In the genomic region with DNA sequence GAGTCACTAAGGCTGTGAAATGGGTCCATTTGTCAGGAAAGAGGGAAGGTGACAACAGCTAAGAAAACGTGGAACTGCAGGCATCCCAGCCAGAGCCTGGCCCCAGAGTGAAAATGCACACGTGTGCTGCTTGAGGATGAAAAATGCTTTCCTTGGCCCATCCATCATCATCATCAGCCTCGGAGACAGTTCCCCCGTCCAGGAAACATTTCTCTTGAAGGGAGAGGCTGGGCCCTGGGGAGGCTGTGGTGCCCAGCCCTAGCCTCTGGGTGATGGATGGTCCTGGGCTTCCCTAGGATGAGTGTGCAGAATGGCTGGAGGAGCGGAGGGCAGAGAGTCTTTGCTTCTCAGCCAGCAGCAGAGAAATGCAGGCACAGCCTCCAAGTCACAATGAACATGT, we compare ENCODE assay signal across 19 cellular contexts.
DNase-seq lines count a peak whose midpoint lies in the region; ATAC-seq, FAIRE-seq and TF ChIP-seq lines count a peak whose summit lies in the region.
"Had no signal": no experiment of that assay in that cellular context is flagged by ENCODE, and none has a peak within 500 bp of the region (broad histone marks: within the 10 kb centered on the region; RNA-seq: fewer than 3 reads in every experiment).

No MANE protein-coding gene starts in this region.

- DNase-seq in A549 (ENCODE audit: low read depth in 1 of 2, low spot score in 1 of 2) (no peak), IMR-90 (no peak), fibroblast of mammary gland (ENCODE audit: low read depth) (peak; percentile 38), psoas muscle (peak; percentile 23 to 45), cortex of kidney (lab: John Stamatoyannopoulos, UW) (no peak), DMS53 treated with DMSO at 0.1 percent for 48 hours (lab: John Stamatoyannopoulos, UW; ENCODE audit: unreplicated experiment) (no peak), suprapubic skin (ENCODE audit: low spot score in 2 of 2) (no peak)
- DNase-seq: 8988T; ACHN; C1 segment of cervical spinal cord; Calu3; CD4-positive, alpha-beta T cell; DMS 273 treated with DMSO at 0.1 percent for 48 hours; DMS79; HFFc6 had no signal

- no peak overlapping the region for H2AK5ac ChIP-seq in IMR-90 (ENCODE audit: low read depth, low read length)

- 32% methylated on average over 5 of the region's 5 CpGs for WGBS in A549 (ENCODE audit: missing lambda C conversion rate)
- 61% methylated on average over 2 of the region's 5 CpGs; no CpG with 5 or more reads in 1 of the 2 experiments for WGBS in IMR-90 (ENCODE audit: extremely low coverage in 2 of 2, insufficient read length in 1 of 2), 2 experiments
- 57 to 61% (median 60%) methylated on average over 5 of the region's 5 CpGs for WGBS in psoas muscle, 3 donors
- WGBS in suprapubic skin = 42% methylated on average over 4 of the region's 5 CpGs

- H2AFZ ChIP-seq in IMR-90 (replicated peaks; ENCODE audit: low read length, poor library complexity) = peak overlapping the region; percentile 13

- in situ Hi-C loops in IMR-90 (cut with MboI; ENCODE audit: low sequenced_read_pairs) = no loop called here

- BruUV-seq in IMR-90 (replicated peaks; lab: Mats Ljungman, UMichigan) = no TSS peak

- H2AK9ac ChIP-seq in IMR-90 (replicated peaks; ENCODE audit: low read depth, low read length, poor library complexity) = no peak overlapping the region

- H4K20me1 ChIP-seq in IMR-90 (ENCODE audit: insufficient read depth, low read length) = no peaks in the 10 kb centered on the region

- no peak overlapping the region for H2BK120ac ChIP-seq in IMR-90 (ENCODE audit: low read depth, low read length)

- no peak overlapping the region for H3K18ac ChIP-seq in IMR-90 (ENCODE audit: low read depth, low read length)

- TF ChIP-seq EP300 in A549 (IDR thresholded peaks at IDR 0.05) (no peak), suprapubic skin (IDR thresholded peaks at IDR 0.05) (no peak)

- TF ChIP-seq RAD21 in A549 (conservative IDR thresholded peaks at IDR 0.05 in 1 of 2, IDR thresholded peaks at IDR 0.05 in 1 of 2) (no peak), IMR-90 (IDR thresholded peaks at IDR 0.05; ENCODE audit: low read length) (no peak)

- no peak overlapping the region for H2BK20ac ChIP-seq in IMR-90 (ENCODE audit: low read depth, low read length)

- no peak for TF ChIP-seq POLR2A in A549 (IDR thresholded peaks at IDR 0.05; ENCODE audit: low read length)
- TF ChIP-seq POLR2A in IMR-90 (IDR thresholded peaks at IDR 0.05; ENCODE audit: low read depth, low read length) = no peak
- TF ChIP-seq POLR2A in suprapubic skin (IDR thresholded peaks at IDR 0.05) = no peak

- H3K4me1 ChIP-seq in A549 = no peaks in the 10 kb centered on the region
- H3K4me1 ChIP-seq in IMR-90 (ENCODE audit: control insufficient read depth, insufficient read depth, low read length) = no peaks in the 10 kb centered on the region
- no peaks in the 10 kb centered on the region for H3K4me1 ChIP-seq in psoas muscle
- H3K4me1 ChIP-seq in suprapubic skin = no peaks in the 10 kb centered on the region
- H3K4me1 ChIP-seq: HAP-1 had no signal

- no peak overlapping the region for H3K23ac ChIP-seq in IMR-90 (ENCODE audit: low read depth, low read length)

- H3K9me3 ChIP-seq in A549 (no peaks in the 10 kb centered on the region), IMR-90 (ENCODE audit: control insufficient read depth, insufficient read depth, low read length) (no peaks in the 10 kb centered on the region), psoas muscle (no peaks in the 10 kb centered on the region), suprapubic skin (no peaks in the 10 kb centered on the region)
- H3K9me3 ChIP-seq: HAP-1 had no signal

- H3K4me2 ChIP-seq in A549 (no peak overlapping the region), IMR-90 (ENCODE audit: low read depth, low read length) (no peak overlapping the region)

- ATAC-seq in A549 = peak; percentile 45 to 51; a peak in 3 of 6 replicates
- no peak for ATAC-seq in IMR-90 (ENCODE audit: low read depth)
- peak in 1 of 4 donors; percentile 40 for ATAC-seq in psoas muscle

- H3K27ac ChIP-seq in A549 (no peak overlapping the region), IMR-90 (ENCODE audit: insufficient read depth, low read length) (no peak overlapping the region), psoas muscle (no peak overlapping the region), suprapubic skin (no peak overlapping the region)
- H3K27ac ChIP-seq: HL-60 had no signal

- H3K27me3 ChIP-seq in IMR-90 (ENCODE audit: control insufficient read depth, insufficient read depth, low read length) = no peaks in the 10 kb centered on the region
- no peaks in the 10 kb centered on the region for H3K27me3 ChIP-seq in psoas muscle (ENCODE audit: insufficient read depth in 3 of 3, low read length in 2 of 3)
- H3K27me3 ChIP-seq in suprapubic skin = no peaks in the 10 kb centered on the region

- no peak overlapping the region for H4K91ac ChIP-seq in IMR-90 (ENCODE audit: insufficient read depth, low read depth, low read length)

- H3K4me3 ChIP-seq in A549 = no peak overlapping the region
- H3K4me3 ChIP-seq in IMR-90 (ENCODE audit: insufficient read depth, low read depth, low read length) = no peak overlapping the region
- no peak overlapping the region for H3K4me3 ChIP-seq in fibroblast of mammary gland (ENCODE audit: control insufficient read depth, low read depth, low read length)
- H3K4me3 ChIP-seq in psoas muscle = no peak overlapping the region
- no peak overlapping the region for H3K4me3 ChIP-seq in suprapubic skin
- H3K4me3 ChIP-seq: HAP-1 had no signal

- H3K4ac ChIP-seq in IMR-90 (ENCODE audit: low read depth, low read length) = 0 out of 2 replicates have a peak overlapping the region, but pooled peaks have one; percentile 5

- no peak overlapping the region for H2BK5ac ChIP-seq in IMR-90 (ENCODE audit: low read depth, low read length, poor library complexity, severe bottlenecking)

- no peak overlapping the region for H4K5ac ChIP-seq in IMR-90 (ENCODE audit: low read depth, low read length)

- no peak overlapping the region for H3K9ac ChIP-seq in IMR-90 (ENCODE audit: low read depth, low read length)

- H2BK15ac ChIP-seq in IMR-90 (ENCODE audit: low read depth, low read length) = no peak overlapping the region

- no peak for FAIRE-seq in A549 (lab: Jason Lieb, UNC)
- FAIRE-seq: GM12891, H1 had no signal

- no peaks in the 10 kb centered on the region for H3K9me1 ChIP-seq in IMR-90 (ENCODE audit: insufficient read depth, low read length)

- H3K36me3 ChIP-seq in IMR-90 (ENCODE audit: control insufficient read depth, insufficient read depth, low read length) (no peaks in the 10 kb centered on the region), psoas muscle (ENCODE audit: insufficient read depth in 1 of 2, low read depth in 1 of 2) (no peaks in the 10 kb centered on the region), suprapubic skin (no peaks in the 10 kb centered on the region)
- H3K36me3 ChIP-seq: HAP-1 had no signal

- POLR2A ChIA-PET in A549 (lab: Yijun Ruan, JAX) = no interaction called here
- POLR2A ChIA-PET in IMR-90 (lab: Charles Lee; ENCODE audit: unreplicated experiment) = no interaction called here

- H4K8ac ChIP-seq in IMR-90 (ENCODE audit: low read depth in 2 of 2, low read length in 2 of 2) = no peak overlapping the region

- dilution Hi-C loops in IMR-90 (cut with HindIII; ENCODE audit: low sequenced_read_pairs, unreplicated experiment) = no loop called here

- no peak overlapping the region for H3K56ac ChIP-seq in IMR-90 (ENCODE audit: extremely low read depth, insufficient read depth, low read length)

- H3K14ac ChIP-seq in IMR-90 (replicated peaks; ENCODE audit: low read depth, low read length) = no peak overlapping the region

- intact Hi-C loops in IMR-90 (cut with micrococcal nuclease) = no loop called here
- intact Hi-C loops in psoas muscle (cut with DNase I) = no loop called here

- no peak for TF ChIP-seq CTCF in A549 (IDR thresholded peaks at IDR 0.05)
- TF ChIP-seq CTCF in IMR-90 (conservative IDR thresholded peaks at IDR 0.05; ENCODE audit: low read depth, low read length) = no peak
- TF ChIP-seq CTCF in fibroblast of mammary gland (conservative IDR thresholded peaks at IDR 0.05; ENCODE audit: control insufficient read depth, insufficient read depth, low read depth, low read length) = no peak
- no peak for TF ChIP-seq CTCF in psoas muscle (IDR thresholded peaks at IDR 0.05)
- TF ChIP-seq CTCF in suprapubic skin (IDR thresholded peaks at IDR 0.05) = no peak

- H3K79me1 ChIP-seq in IMR-90 (ENCODE audit: low read depth in 1 of 2, low read length in 2 of 2) = no peaks in the 10 kb centered on the region

- CTCF ChIA-PET in A549 (lab: Yijun Ruan, JAX) = interaction anchor here (2.4 kb wide), 1 partner anchor 9 kb away, joined by 10 read pairs; no protein-coding TSS in a partner anchor
- CTCF ChIA-PET in IMR-90 (lab: Yijun Ruan, JAX) = no interaction called here

TF ChIP-seq in A549, 52 proteins besides CTCF, POLR2A, EP300 and RAD21 (continues in another document):
- TF ChIP-seq, protein P1, sequence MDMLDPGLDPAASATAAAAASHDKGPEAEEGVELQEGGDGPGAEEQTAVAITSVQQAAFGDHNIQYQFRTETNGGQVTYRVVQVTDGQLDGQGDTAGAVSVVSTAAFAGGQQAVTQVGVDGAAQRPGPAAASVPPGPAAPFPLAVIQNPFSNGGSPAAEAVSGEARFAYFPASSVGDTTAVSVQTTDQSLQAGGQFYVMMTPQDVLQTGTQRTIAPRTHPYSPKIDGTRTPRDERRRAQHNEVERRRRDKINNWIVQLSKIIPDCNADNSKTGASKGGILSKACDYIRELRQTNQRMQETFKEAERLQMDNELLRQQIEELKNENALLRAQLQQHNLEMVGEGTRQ (IDR thresholded peaks at IDR 0.05) = no peak
- no peak for TF ChIP-seq ZC3H11A (IDR thresholded peaks at IDR 0.05)

TF ChIP-seq in IMR-90, 13 proteins besides CTCF, POLR2A, EP300 and RAD21 (continues in another document):
- no peak for TF ChIP-seq NFE2L2 (IDR thresholded peaks at IDR 0.05; ENCODE audit: low read depth, low read length)
- no peak for TF ChIP-seq SMC3 (IDR thresholded peaks at IDR 0.05; ENCODE audit: low read depth, low read length)
- no peak for TF ChIP-seq RCOR1 (IDR thresholded peaks at IDR 0.05; ENCODE audit: insufficient replicate concordance, low read length)
- TF ChIP-seq BHLHE40 (IDR thresholded peaks at IDR 0.05; ENCODE audit: low read depth, low read length) = no peak
- no peak for TF ChIP-seq CHD1 (IDR thresholded peaks at IDR 0.05; ENCODE audit: low read depth, low read length)
- TF ChIP-seq CEBPB (IDR thresholded peaks at IDR 0.05; ENCODE audit: low read depth, low read length) = no peak
- TF ChIP-seq RFX5 (IDR thresholded peaks at IDR 0.05; ENCODE audit: low read depth, low read length) = no peak
- TF ChIP-seq FOS (IDR thresholded peaks at IDR 0.05; ENCODE audit: low read depth, low read length) = no peak
- TF ChIP-seq, protein P1 (IDR thresholded peaks at IDR 0.05; ENCODE audit: low read depth, low read length) = no peak
- no peak for TF ChIP-seq MAFK (IDR thresholded peaks at IDR 0.05; ENCODE audit: low read depth, low read length)

Comparison
In these comparisons a context has a peak if more than half of its experiments do, and no peak if none do; other contexts are left out.
1. DNase-seq: peak in fibroblast of mammary gland (single experiment) and psoas muscle (2 of 2); none in A549 (0 of 2), IMR-90 (single experiment), cortex of kidney (single experiment), DMS53 treated with DMSO at 0.1 percent for 48 hours (single experiment) and suprapubic skin (0 of 2).